In the genomic region with DNA sequence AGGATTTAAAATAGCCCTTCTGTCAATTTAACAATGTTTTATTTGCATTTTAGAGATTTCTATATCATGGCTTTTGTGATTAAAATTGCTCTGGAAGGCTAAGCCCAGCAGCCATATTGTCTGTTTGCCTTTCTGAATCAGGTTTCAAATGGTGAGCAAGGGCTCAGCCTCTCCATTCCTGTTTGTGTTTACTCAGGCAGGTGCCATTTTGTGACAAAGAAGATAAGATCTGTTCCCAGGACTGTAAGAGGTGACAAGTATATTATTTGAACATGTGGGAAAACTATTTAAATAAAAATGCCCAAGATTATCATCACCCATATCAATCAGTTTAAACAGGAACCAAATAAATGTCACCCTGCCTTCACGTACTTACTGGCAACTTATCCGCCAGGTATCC, we compare ENCODE assay signal across 17 cellular contexts.
DNase-seq lines count a peak whose midpoint lies in the region; ATAC-seq and TF ChIP-seq lines count a peak whose summit lies in the region.
"Had no signal": no experiment of that assay in that cellular context is flagged by ENCODE, and none has a peak within 500 bp of the region (broad histone marks: within the 10 kb centered on the region; RNA-seq: fewer than 3 reads in every experiment).

No MANE protein-coding gene starts in this region.

- no peak overlapping the region for H3K4me3 ChIP-seq in upper lobe of right lung

- CTCF ChIA-PET in RWPE1 (lab: Yijun Ruan, JAX) = interaction anchor here (0.6 kb wide), 1 partner anchor 22 kb away, joined by 4 read pairs; no protein-coding TSS in a partner anchor

- ATAC-seq in upper lobe of right lung = no peak

- DNase-seq in COLO668 (lab: John Stamatoyannopoulos, UW; ENCODE audit: unreplicated experiment) (peak; percentile 35), DMS53 treated with DMSO at 0.1 percent for 48 hours (lab: John Stamatoyannopoulos, UW; ENCODE audit: unreplicated experiment) (peak; percentile 64), NCI-H2029 treated with DMSO at 0.1 percent for 48 hours (lab: John Stamatoyannopoulos, UW) (peak; percentile 65), NCI-H748 treated with DMSO at 0.1 percent for 48 hours (lab: John Stamatoyannopoulos, UW) (peak; percentile 6), DMS 273 treated with DMSO at 0.1 percent for 48 hours (lab: John Stamatoyannopoulos, UW) (no peak), upper lobe of right lung (no peak), RWPE1 (ENCODE audit: low spot score) (no peak), NCI-H446 treated with DMSO at 0.1 percent for 48 hours (lab: John Stamatoyannopoulos, UW) (no peak)
- DNase-seq: CD4-positive, alpha-beta T cell; H7; IMR-90; Kasumi-1; NCI-H1436 treated with DMSO at 0.1 percent for 48 hours; NCI-H446; NK-92 treated with Interleukin-12 subunit alpha and Interleukin-12 subunit beta, amount 100 ng/mL, for 24 hours; OCI-M1; T1000 had no signal

- no peak for TF ChIP-seq CTCF in upper lobe of right lung (IDR thresholded peaks at IDR 0.05)
- no peak for TF ChIP-seq CTCF in RWPE1 (conservative IDR thresholded peaks at IDR 0.05; ENCODE audit: low read depth)

- H3K36me3 ChIP-seq in upper lobe of right lung = no peaks in the 10 kb centered on the region

- H3K27ac ChIP-seq in upper lobe of right lung = no peak overlapping the region
- H3K27ac ChIP-seq in RWPE1 = no peak overlapping the region

- H3K9me3 ChIP-seq in upper lobe of right lung = no peaks in the 10 kb centered on the region

- H3K27me3 ChIP-seq in upper lobe of right lung = no peaks in the 10 kb centered on the region

- intact Hi-C loops in upper lobe of right lung (cut with DNase I) = no loop called here

- H3K4me1 ChIP-seq in upper lobe of right lung = no peaks in the 10 kb centered on the region

- POLR2A ChIA-PET in RWPE1 (lab: Yijun Ruan, JAX; ENCODE audit: low non-redundant PET) = no interaction called here

Comparison
In these comparisons a context has a peak if more than half of its experiments do, and no peak if none do; other contexts are left out.
1. DNase-seq: peak in COLO668 (single experiment), DMS53 treated with DMSO at 0.1 percent for 48 hours (single experiment), NCI-H2029 treated with DMSO at 0.1 percent for 48 hours (single experiment) and NCI-H748 treated with DMSO at 0.1 percent for 48 hours (single experiment); none in DMS 273 treated with DMSO at 0.1 percent for 48 hours (single experiment), upper lobe of right lung (single experiment), RWPE1 (single experiment) and NCI-H446 treated with DMSO at 0.1 percent for 48 hours (single experiment).